Comparison of ENCODE assay signal across 23 cellular contexts in genomic region chr15:74775894-74776293, GRCh38. TPM values are rescaled to one million over a fixed set of nuclear protein-coding genes. Genes with fewer than 3 reads are reported as not detected.
A peak's percentile ranks its signal among the peaks of the same experiment; 100 is the strongest.
DNase-seq lines count a peak whose midpoint lies in the region; ATAC-seq and TF ChIP-seq lines count a peak whose summit lies in the region.
"Had no signal": no experiment of that assay in that cellular context is flagged by ENCODE, and none has a peak within 500 bp of the region (broad histone marks: within the 10 kb centered on the region; RNA-seq: fewer than 3 reads in every experiment).

No MANE protein-coding gene starts in this region.

- H3K23ac ChIP-seq in mesendoderm (ENCODE audit: low read length): no peak overlapping the region

- H3K27me3 ChIP-seq in CD4-positive, CD25-positive, alpha-beta regulatory T cell (ENCODE audit: control insufficient read depth, insufficient read depth, low read length): no peaks in the 10 kb centered on the region
- H3K27me3 ChIP-seq in DOHH2 (ENCODE audit: control insufficient read depth, low read length) (no peaks in the 10 kb centered on the region), mesendoderm (ENCODE audit: insufficient read depth, low read length, poor library complexity) (no peaks in the 10 kb centered on the region)
- H3K27me3 ChIP-seq: BE2C, upper lobe of right lung had no signal

- ATAC-seq in CD4-positive, CD25-positive, alpha-beta regulatory T cell (ENCODE audit: low read depth in 2 of 2): no peak
- no peak for ATAC-seq in activated CD8-positive, alpha-beta T cell treated with anti-CD3 and anti-CD28 coated beads for 36 hours
- ATAC-seq: upper lobe of right lung had no signal

- peak overlapping the region; percentile 95 for H3K27ac ChIP-seq in CD4-positive, CD25-positive, alpha-beta regulatory T cell (ENCODE audit: insufficient read depth, low read length, poor library complexity, severe bottlenecking)
- peak overlapping the region; percentile 99 for H3K27ac ChIP-seq in DOHH2 (ENCODE audit: low read depth, low read length)
- H3K27ac ChIP-seq in mesendoderm (ENCODE audit: low read depth, low read length): no peak overlapping the region

- no peaks in the 10 kb centered on the region for H3K79me1 ChIP-seq in mesendoderm (ENCODE audit: low read length)

- H3F3A ChIP-seq in DOHH2 (ENCODE audit: control insufficient read depth, insufficient read depth): peaks cover 40% of the 10 kb centered on the region

- peak overlapping the region; percentile 59 to 96 (median 94) for H3K27ac Mint-ChIP-seq in CD4-positive, CD25-positive, alpha-beta regulatory T cell
- peak overlapping the region; percentile 98 for H3K27ac Mint-ChIP-seq in activated CD8-positive, alpha-beta T cell treated with anti-CD3 and anti-CD28 coated beads for 36 hours

- H4K5ac ChIP-seq in mesendoderm (ENCODE audit: low read length): no peak overlapping the region

- peaks cover 78% of the 10 kb centered on the region for H3K4me1 ChIP-seq in CD4-positive, CD25-positive, alpha-beta regulatory T cell (ENCODE audit: control insufficient read depth, insufficient read depth, low read length, poor library complexity, severe bottlenecking)
- H3K4me1 ChIP-seq in DOHH2 (ENCODE audit: control insufficient read depth, low read length) (peaks cover 99% of the 10 kb centered on the region), mesendoderm (ENCODE audit: control insufficient read depth, low read depth, low read length) (peaks cover 21% of the 10 kb centered on the region)

- H4K8ac ChIP-seq in mesendoderm (ENCODE audit: low read depth, low read length): no peak overlapping the region

- H3K9me2 ChIP-seq in DOHH2 (replicated peaks; ENCODE audit: control insufficient read depth, low read length): no peaks in the 10 kb centered on the region

- peaks cover 24 to 93% (median 59%) of the 10 kb centered on the region in 4 donors for H3K4me1 Mint-ChIP-seq in CD4-positive, CD25-positive, alpha-beta regulatory T cell
- peaks cover 82% of the 10 kb centered on the region for H3K4me1 Mint-ChIP-seq in activated CD8-positive, alpha-beta T cell treated with anti-CD3 and anti-CD28 coated beads for 36 hours (ENCODE audit: low read depth)

- H3K79me2 ChIP-seq in DOHH2 (ENCODE audit: control insufficient read depth, low read length) (peaks cover 54% of the 10 kb centered on the region), mesendoderm (ENCODE audit: control insufficient read depth, insufficient read depth, low read length) (no peaks in the 10 kb centered on the region)

- POLR2A ChIA-PET in activated CD8-positive, alpha-beta T cell treated with anti-CD3 and anti-CD28 coated beads for 36 hours (lab: Charles Lee): interaction anchor here (21.2 kb wide), 1 partner anchor 15 kb away, joined by 410 read pairs; no protein-coding TSS in a partner anchor

- no peaks in the 10 kb centered on the region for H4K20me1 ChIP-seq in DOHH2 (ENCODE audit: control insufficient read depth, insufficient read depth, low read depth, low read length)

- H2BK5ac ChIP-seq in mesendoderm (ENCODE audit: low read length): no peak overlapping the region

- DNase-seq in CD4-positive, CD25-positive, alpha-beta regulatory T cell: no peak
- DNase-seq in activated CD8-positive, alpha-beta T cell treated with anti-CD3 and anti-CD28 coated beads for 36 hours: no peak
- DNase-seq in mesendoderm: no peak
- no peak for DNase-seq in islet precursor cell
- no peak for DNase-seq in NCI-H1092 treated with DMSO at 0.1 percent for 48 hours (lab: John Stamatoyannopoulos, UW)
- DNase-seq in NCI-H2081 treated with DMSO at 0.1 percent for 48 hours (lab: John Stamatoyannopoulos, UW): no peak
- DNase-seq in NCI-H128 (lab: John Stamatoyannopoulos, UW; ENCODE audit: unreplicated experiment): no peak
- DNase-seq: activated CD4-positive, CD25-positive, alpha-beta regulatory T cell; activated T-cell treated with anti-CD3 and anti-CD28 coated beads for 4 hours; anterior cingulate cortex; BE2C; DMS79; foreskin melanocyte; KBM-7; NCI-H1417 treated with DMSO at 0.1 percent for 48 hours; NCI-H226; stimulated activated naive CD4-positive, alpha-beta T cell treated with Interleukin-2 at 50 U/mL for 16 hours; upper lobe of right lung had no signal

- TF ChIP-seq CTCF in DOHH2 (IDR thresholded peaks at IDR 0.05; ENCODE audit: low read depth, low read length, poor library complexity, severe bottlenecking): no peak
- TF ChIP-seq CTCF in activated CD8-positive, alpha-beta T cell treated with anti-CD3 and anti-CD28 coated beads for 36 hours (IDR thresholded peaks at IDR 0.05): no peak

- H3K27me3 Mint-ChIP-seq in CD4-positive, CD25-positive, alpha-beta regulatory T cell: peaks cover 5% of the 10 kb centered on the region
- no peaks in the 10 kb centered on the region for H3K27me3 Mint-ChIP-seq in activated CD8-positive, alpha-beta T cell treated with anti-CD3 and anti-CD28 coated beads for 36 hours

- no peaks in the 10 kb centered on the region for H3K9me3 ChIP-seq in CD4-positive, CD25-positive, alpha-beta regulatory T cell (ENCODE audit: control insufficient read depth in 2 of 2, low read length in 2 of 2)
- no peaks in the 10 kb centered on the region for H3K9me3 ChIP-seq in DOHH2 (ENCODE audit: control insufficient read depth, insufficient read depth, low read length)
- H3K9me3 ChIP-seq: BE2C, upper lobe of right lung had no signal

- H2BK15ac ChIP-seq in mesendoderm (replicated peaks; ENCODE audit: low read depth): no peak overlapping the region

- H3K4me2 ChIP-seq in DOHH2 (ENCODE audit: low read length) (peak overlapping the region; percentile 93), mesendoderm (ENCODE audit: low read length) (no peak overlapping the region)

- H2AK5ac ChIP-seq in mesendoderm (ENCODE audit: low read length): no peak overlapping the region

- CTCF ChIA-PET in activated CD8-positive, alpha-beta T cell treated with anti-CD3 and anti-CD28 coated beads for 36 hours (lab: Charles Lee): interaction anchor here (1.1 to 30.3 kb wide), 5 partner anchors 2 to 143 kb away, joined by 3 to 1327 read pairs (median 49); partner anchors contain the start of gene CSK

- intact Hi-C loops in activated CD8-positive, alpha-beta T cell treated with anti-CD3 and anti-CD28 coated beads for 36 hours (cut with micrococcal nuclease): no loop called here

- H2BK120ac ChIP-seq in mesendoderm (ENCODE audit: low read depth, low read length): no peak overlapping the region

- peak overlapping the region in 3 of 4 donors; percentile 18 to 94 (median 57) for H3K4me3 Mint-ChIP-seq in CD4-positive, CD25-positive, alpha-beta regulatory T cell
- H3K4me3 Mint-ChIP-seq in activated CD8-positive, alpha-beta T cell treated with anti-CD3 and anti-CD28 coated beads for 36 hours: peak overlapping the region; percentile 88

- no peaks in the 10 kb centered on the region for H3K36me3 Mint-ChIP-seq in CD4-positive, CD25-positive, alpha-beta regulatory T cell
- peaks cover 8% of the 10 kb centered on the region for H3K36me3 Mint-ChIP-seq in activated CD8-positive, alpha-beta T cell treated with anti-CD3 and anti-CD28 coated beads for 36 hours (ENCODE audit: low read depth)

- H3K4me3 ChIP-seq in CD4-positive, CD25-positive, alpha-beta regulatory T cell (ENCODE audit: low read depth, low read length): no peak overlapping the region
- H3K4me3 ChIP-seq in DOHH2 (ENCODE audit: low read length) (peak overlapping the region; percentile 70), mesendoderm (ENCODE audit: low read length) (no peak overlapping the region)
- H3K4me3 ChIP-seq: upper lobe of right lung had no signal

- H3K36me3 ChIP-seq in CD4-positive, CD25-positive, alpha-beta regulatory T cell (ENCODE audit: control insufficient read depth, insufficient read depth, low read length): no peaks in the 10 kb centered on the region
- peaks cover 9% of the 10 kb centered on the region; the same call in 1 of the 2 replicates for H3K36me3 ChIP-seq in DOHH2 (ENCODE audit: control insufficient read depth, low read length)
- no peaks in the 10 kb centered on the region for H3K36me3 ChIP-seq in mesendoderm (ENCODE audit: control insufficient read depth, insufficient read depth, low read length)
- H3K36me3 ChIP-seq: BE2C, upper lobe of right lung had no signal

- H3K4ac ChIP-seq in mesendoderm (ENCODE audit: low read depth, low read length): no peak overlapping the region

- peak overlapping the region; percentile 67 for H3K56ac ChIP-seq in mesendoderm (ENCODE audit: low read length)

- H3K9me3 Mint-ChIP-seq in CD4-positive, CD25-positive, alpha-beta regulatory T cell: no peaks in the 10 kb centered on the region
- no peaks in the 10 kb centered on the region for H3K9me3 Mint-ChIP-seq in activated CD8-positive, alpha-beta T cell treated with anti-CD3 and anti-CD28 coated beads for 36 hours

- peak overlapping the region; percentile 33 for H3K18ac ChIP-seq in mesendoderm (ENCODE audit: low read length)

- H3K9ac ChIP-seq in mesendoderm (ENCODE audit: low read length): no peak overlapping the region

- WGBS in mesendoderm (ENCODE audit: extremely low coverage, insufficient coverage, low lambda C conversion rate): no CpG with 5 or more reads among the region's 4 CpGs

RNA-seq across cellular contexts. Expression of gene CSK, which starts 6.0 kb away (rescaled TPM):
- 257 TPM for total RNA-seq in CD4-positive, CD25-positive, alpha-beta regulatory T cell
- polyA plus RNA-seq in CD4-positive, CD25-positive, alpha-beta regulatory T cell: 100 to 1,000 TPM; 131 to 151 (median 141) TPM
- 100 to 1,000 TPM; 254 to 260 TPM for total RNA-seq in activated CD8-positive, alpha-beta T cell treated with anti-CD3 and anti-CD28 coated beads for 36 hours
- 26.0 TPM for polyA plus RNA-seq in mesendoderm (2013, experiment 1 of 2)
- polyA plus RNA-seq in mesendoderm (2013, experiment 2 of 2): 26.9 TPM

RNA-seq across cellular contexts. Expression of gene CYP1A2, which starts 27.2 kb away (rescaled TPM):
- total RNA-seq in CD4-positive, CD25-positive, alpha-beta regulatory T cell: not detected
- polyA plus RNA-seq in CD4-positive, CD25-positive, alpha-beta regulatory T cell: not detected
- total RNA-seq in activated CD8-positive, alpha-beta T cell treated with anti-CD3 and anti-CD28 coated beads for 36 hours: not detected
- not detected for polyA plus RNA-seq in mesendoderm (2013, experiment 1 of 2)
- polyA plus RNA-seq in mesendoderm (2013, experiment 2 of 2): not detected
- total RNA-seq: endothelial cell of umbilical vein; lower leg skin; progenitor cell of endocrine pancreas; T-helper 1 cell treated with Interleukin-12 subunit alpha and Interleukin-12 subunit beta and Interleukin-4 antibody, amounts not matched to agents 30 ng/mL and 1 ng/mL, for 36 hours had no signal
- polyA plus RNA-seq: endothelial cell of umbilical vein had no signal

RNA-seq across cellular contexts. Expression of gene LMAN1L, which starts 36.7 kb away (rescaled TPM):
- not detected for total RNA-seq in CD4-positive, CD25-positive, alpha-beta regulatory T cell
- not detected for polyA plus RNA-seq in CD4-positive, CD25-positive, alpha-beta regulatory T cell
- total RNA-seq in activated CD8-positive, alpha-beta T cell treated with anti-CD3 and anti-CD28 coated beads for 36 hours: under 1 TPM in 1 of 2 experiments, not detected in 1; 0.11 TPM
- not detected for polyA plus RNA-seq in mesendoderm (2013, experiment 1 of 2)
- not detected for polyA plus RNA-seq in mesendoderm (2013, experiment 2 of 2)
- total RNA-seq: endothelial cell of umbilical vein, progenitor cell of endocrine pancreas, upper lobe of right lung had no signal
- polyA plus RNA-seq: endothelial cell of umbilical vein had no signal

RNA-seq across cellular contexts. Expression of gene CPLX3, which starts 50.5 kb away (rescaled TPM):
- total RNA-seq in CD4-positive, CD25-positive, alpha-beta regulatory T cell: 0.35 TPM
- not detected for polyA plus RNA-seq in CD4-positive, CD25-positive, alpha-beta regulatory T cell
- under 1 TPM in 1 of 2 experiments, not detected in 1; 0.11 TPM for total RNA-seq in activated CD8-positive, alpha-beta T cell treated with anti-CD3 and anti-CD28 coated beads for 36 hours
- 0.22 TPM for polyA plus RNA-seq in mesendoderm (2013, experiment 1 of 2)
- 0.24 TPM for polyA plus RNA-seq in mesendoderm (2013, experiment 2 of 2)
- total RNA-seq: endothelial cell of umbilical vein, progenitor cell of endocrine pancreas, upper lobe of right lung had no signal
- polyA plus RNA-seq: endothelial cell of umbilical vein had no signal

RNA-seq across cellular contexts. Expression of gene CYP1A1, which starts 50.6 kb away (rescaled TPM):
- total RNA-seq in CD4-positive, CD25-positive, alpha-beta regulatory T cell: not detected
- polyA plus RNA-seq in CD4-positive, CD25-positive, alpha-beta regulatory T cell: not detected
- total RNA-seq in activated CD8-positive, alpha-beta T cell treated with anti-CD3 and anti-CD28 coated beads for 36 hours: 1 to 10 TPM; 4.3 to 4.9 TPM
- polyA plus RNA-seq in mesendoderm (2013, experiment 1 of 2): 0.01 TPM
- polyA plus RNA-seq in mesendoderm (2013, experiment 2 of 2): 0.03 TPM
